In the genomic region with DNA sequence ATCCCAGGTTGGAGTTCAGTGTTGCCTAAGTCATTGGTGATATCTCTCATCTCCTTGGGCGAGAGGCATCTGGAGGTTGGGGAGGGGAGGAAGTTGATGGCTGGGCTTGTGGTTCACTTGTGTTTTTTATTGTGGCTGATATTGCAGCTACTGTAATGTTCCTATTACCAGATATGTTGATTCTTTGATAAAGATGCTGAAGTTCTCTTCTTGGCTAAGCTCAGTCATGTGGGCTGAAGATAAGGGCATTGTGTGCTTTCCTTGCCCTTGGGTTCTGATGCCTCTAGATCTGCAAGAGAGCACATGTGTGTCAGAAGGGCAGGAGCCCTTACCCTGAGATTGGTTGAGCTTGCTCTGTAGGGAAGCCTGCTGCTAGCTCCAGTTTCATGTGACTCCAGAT, we compare ENCODE assay signal across 13 cellular contexts. TPM values are rescaled to one million over a fixed set of nuclear protein-coding genes. Genes with fewer than 3 reads are reported as not detected.
DNase-seq lines count a peak whose midpoint lies in the region; ATAC-seq and TF ChIP-seq lines count a peak whose summit lies in the region.
"Had no signal": no experiment of that assay in that cellular context is flagged by ENCODE, and none has a peak within 500 bp of the region (broad histone marks: within the 10 kb centered on the region; RNA-seq: fewer than 3 reads in every experiment).

No MANE protein-coding gene starts in this region.

- WGBS in mesenchymal stem cell: 97% methylated on average over 1 of the region's 1 CpG

- no peak overlapping the region for H3K14ac ChIP-seq in mesenchymal stem cell (ENCODE audit: low read length in 2 of 2)

- no peak for TF ChIP-seq POLR2A in erythroblast (IDR thresholded peaks at IDR 0.05; ENCODE audit: low read length)

- POLR2A ChIA-PET in activated CD4-positive, alpha-beta memory T cell treated with anti-CD3 and anti-CD28 coated beads, Interleukin-2, amount 10 ng/mL, durations not matched to agents 7 days and 5 days (lab: Charles Lee): interaction anchor here (0.9 to 4.9 kb wide), 11 partner anchors 10 to 152 kb away, joined by 3 to 69 read pairs (median 7); a partner anchor contains a TSS
- POLR2A ChIA-PET in activated CD4-positive, alpha-beta memory T cell treated with anti-CD3 and anti-CD28 coated beads for 36 hours (lab: Charles Lee): no interaction called here

- H2BK5ac ChIP-seq in mesenchymal stem cell (ENCODE audit: low read depth, low read length, poor library complexity, severe bottlenecking): no peak overlapping the region

- no peak overlapping the region for H2BK120ac ChIP-seq in mesenchymal stem cell (ENCODE audit: low read depth, low read length)

- peaks cover 2 to 11% of the 10 kb centered on the region in 2 experiments for H3K36me3 ChIP-seq in mesenchymal stem cell (ENCODE audit: control insufficient read depth in 1 of 2, insufficient read depth in 2 of 2, low read depth in 1 of 2, low read length in 2 of 2)
- H3K36me3 ChIP-seq: spleen had no signal

- no peak overlapping the region for H3K27ac Mint-ChIP-seq in activated CD4-positive, alpha-beta memory T cell treated with anti-CD3 and anti-CD28 coated beads, Interleukin-2, amount 10 ng/mL, durations not matched to agents 7 days and 5 days
- H3K27ac Mint-ChIP-seq in activated CD4-positive, alpha-beta memory T cell treated with anti-CD3 and anti-CD28 coated beads for 36 hours: no peak overlapping the region
- H3K27ac Mint-ChIP-seq in T-helper 2 cell treated with Interferon-gamma antibody and Interleukin-4, amounts not matched to agents 5 μg/mL and 100 μg/mL, for 36 hours: peak overlapping the region; percentile 65
- peak overlapping the region; percentile 42 for H3K27ac Mint-ChIP-seq in stimulated activated memory B cell treated with anti-CD40 and anti-IgM and Interleukin-4, amounts not matched to agents 10 μg/mL and 1 μg/mL and 100 μg/mL, for 72 hours
- H3K27ac Mint-ChIP-seq: activated naive CD8-positive, alpha-beta T cell had no signal

- no peak overlapping the region for H3K4ac ChIP-seq in mesenchymal stem cell (ENCODE audit: low read depth in 1 of 2, low read length in 2 of 2)

- no peak overlapping the region for H3K9ac ChIP-seq in mesenchymal stem cell (ENCODE audit: low read length)

- CTCF ChIA-PET in activated CD4-positive, alpha-beta memory T cell treated with anti-CD3 and anti-CD28 coated beads, Interleukin-2, amount 10 ng/mL, durations not matched to agents 7 days and 5 days (lab: Charles Lee): interaction anchor here (1.0 to 2.7 kb wide), 8 partner anchors 12 to 152 kb away, joined by 3 to 31 read pairs (median 4); a partner anchor contains a TSS
- CTCF ChIA-PET in activated CD4-positive, alpha-beta memory T cell treated with anti-CD3 and anti-CD28 coated beads for 36 hours (lab: Charles Lee): interaction anchor here (1.3 to 5.4 kb wide), 3 partner anchors 13 to 35 kb away, joined by 3 to 28 read pairs (median 4); a partner anchor contains a TSS

- no peak overlapping the region for H3K27ac ChIP-seq in mesenchymal stem cell (ENCODE audit: low read length, poor library complexity, severe bottlenecking)
- H3K27ac ChIP-seq: VCaP had no signal

- H2BK15ac ChIP-seq in mesenchymal stem cell (ENCODE audit: low read depth, poor library complexity, severe bottlenecking): no peak overlapping the region

- no peak overlapping the region for H2BK12ac ChIP-seq in mesenchymal stem cell (ENCODE audit: low read length in 2 of 2)

- no peak overlapping the region for H4K8ac ChIP-seq in mesenchymal stem cell (ENCODE audit: low read length)

- H2AK5ac ChIP-seq in mesenchymal stem cell (ENCODE audit: low read length, severe bottlenecking): no peak overlapping the region

- peaks cover 36% of the 10 kb centered on the region for H3K36me3 Mint-ChIP-seq in activated CD4-positive, alpha-beta memory T cell treated with anti-CD3 and anti-CD28 coated beads, Interleukin-2, amount 10 ng/mL, durations not matched to agents 7 days and 5 days (ENCODE audit: low read depth)
- no peaks in the 10 kb centered on the region for H3K36me3 Mint-ChIP-seq in activated CD4-positive, alpha-beta memory T cell treated with anti-CD3 and anti-CD28 coated beads for 36 hours
- peaks cover 12% of the 10 kb centered on the region for H3K36me3 Mint-ChIP-seq in T-helper 2 cell treated with Interferon-gamma antibody and Interleukin-4, amounts not matched to agents 5 μg/mL and 100 μg/mL, for 36 hours (ENCODE audit: low read depth)
- no peaks in the 10 kb centered on the region for H3K36me3 Mint-ChIP-seq in stimulated activated memory B cell treated with anti-CD40 and anti-IgM and Interleukin-4, amounts not matched to agents 10 μg/mL and 1 μg/mL and 100 μg/mL, for 72 hours

- H3K23ac ChIP-seq in mesenchymal stem cell (ENCODE audit: low read length in 2 of 2): no peak overlapping the region

- peaks cover 14% of the 10 kb centered on the region for H3K79me1 ChIP-seq in mesenchymal stem cell (replicated peaks; ENCODE audit: low read length, poor library complexity, severe bottlenecking)

- no peak overlapping the region for H4K91ac ChIP-seq in mesenchymal stem cell (ENCODE audit: low read length)

- no peak overlapping the region for H3K4me2 ChIP-seq in mesenchymal stem cell (ENCODE audit: low read length, poor library complexity, severe bottlenecking)

- no peak for ATAC-seq in stimulated activated memory B cell treated with anti-CD40 and anti-IgM and Interleukin-4, amounts not matched to agents 10 μg/mL and 1 μg/mL and 100 μg/mL, for 72 hours
- ATAC-seq in GM18867 (IDR thresholded peaks at IDR 0.05; ENCODE audit: unreplicated experiment): no peak

- DNase-seq in activated CD4-positive, alpha-beta memory T cell treated with anti-CD3 and anti-CD28 coated beads, Interleukin-2, amount 10 ng/mL, durations not matched to agents 7 days and 5 days: peak; percentile 63
- DNase-seq in activated CD4-positive, alpha-beta memory T cell treated with anti-CD3 and anti-CD28 coated beads for 36 hours: no peak
- DNase-seq in T-helper 2 cell treated with Interferon-gamma antibody and Interleukin-4, amounts not matched to agents 5 μg/mL and 100 μg/mL, for 36 hours (ENCODE audit: low spot score): peak; percentile 44
- DNase-seq in erythroblast (lab: John Stamatoyannopoulos, UW) (peak; percentile 63 to 92), mesenchymal stem cell (no peak), COLO829 (ENCODE audit: low spot score) (no peak)
- DNase-seq: NCI-H187 treated with DMSO at 0.1 percent for 48 hours, spleen had no signal

- H3K4me1 Mint-ChIP-seq in activated CD4-positive, alpha-beta memory T cell treated with anti-CD3 and anti-CD28 coated beads, Interleukin-2, amount 10 ng/mL, durations not matched to agents 7 days and 5 days: peaks cover 35% of the 10 kb centered on the region
- H3K4me1 Mint-ChIP-seq in activated CD4-positive, alpha-beta memory T cell treated with anti-CD3 and anti-CD28 coated beads for 36 hours (ENCODE audit: low read depth): peaks cover 19% of the 10 kb centered on the region
- H3K4me1 Mint-ChIP-seq in T-helper 2 cell treated with Interferon-gamma antibody and Interleukin-4, amounts not matched to agents 5 μg/mL and 100 μg/mL, for 36 hours (ENCODE audit: low read depth): peaks cover 28% of the 10 kb centered on the region
- peaks cover 20% of the 10 kb centered on the region for H3K4me1 Mint-ChIP-seq in stimulated activated memory B cell treated with anti-CD40 and anti-IgM and Interleukin-4, amounts not matched to agents 10 μg/mL and 1 μg/mL and 100 μg/mL, for 72 hours

- H2AFZ ChIP-seq in mesenchymal stem cell (ENCODE audit: low read depth, low read length): no peak overlapping the region

- H3K4me1 ChIP-seq in mesenchymal stem cell (ENCODE audit: control insufficient read depth, insufficient read depth, low read depth, low read length): peaks cover 19% of the 10 kb centered on the region

- H3K9me3 Mint-ChIP-seq in activated CD4-positive, alpha-beta memory T cell treated with anti-CD3 and anti-CD28 coated beads, Interleukin-2, amount 10 ng/mL, durations not matched to agents 7 days and 5 days: no peaks in the 10 kb centered on the region
- no peaks in the 10 kb centered on the region for H3K9me3 Mint-ChIP-seq in activated CD4-positive, alpha-beta memory T cell treated with anti-CD3 and anti-CD28 coated beads for 36 hours
- H3K9me3 Mint-ChIP-seq in T-helper 2 cell treated with Interferon-gamma antibody and Interleukin-4, amounts not matched to agents 5 μg/mL and 100 μg/mL, for 36 hours: no peaks in the 10 kb centered on the region
- peaks cover 3% of the 10 kb centered on the region for H3K9me3 Mint-ChIP-seq in stimulated activated memory B cell treated with anti-CD40 and anti-IgM and Interleukin-4, amounts not matched to agents 10 μg/mL and 1 μg/mL and 100 μg/mL, for 72 hours

- intact Hi-C loops in activated CD4-positive, alpha-beta memory T cell treated with anti-CD3 and anti-CD28 coated beads for 36 hours (cut with micrococcal nuclease): no loop called here

- no peaks in the 10 kb centered on the region for H3K9me3 ChIP-seq in mesenchymal stem cell (ENCODE audit: control insufficient read depth, low read length)
- H3K9me3 ChIP-seq: spleen had no signal

- no peaks in the 10 kb centered on the region for H3K27me3 ChIP-seq in mesenchymal stem cell (ENCODE audit: control insufficient read depth in 1 of 2, insufficient read depth in 1 of 2, low read length in 2 of 2)
- H3K27me3 ChIP-seq: spleen had no signal

- H3K4me3 ChIP-seq in mesenchymal stem cell (ENCODE audit: insufficient read depth in 1 of 2, low read depth in 1 of 2, low read length in 2 of 2): no peak overlapping the region

- H3K4me3 Mint-ChIP-seq in activated CD4-positive, alpha-beta memory T cell treated with anti-CD3 and anti-CD28 coated beads, Interleukin-2, amount 10 ng/mL, durations not matched to agents 7 days and 5 days: no peak overlapping the region
- H3K4me3 Mint-ChIP-seq in activated CD4-positive, alpha-beta memory T cell treated with anti-CD3 and anti-CD28 coated beads for 36 hours: no peak overlapping the region
- no peak overlapping the region for H3K4me3 Mint-ChIP-seq in T-helper 2 cell treated with Interferon-gamma antibody and Interleukin-4, amounts not matched to agents 5 μg/mL and 100 μg/mL, for 36 hours
- H3K4me3 Mint-ChIP-seq in stimulated activated memory B cell treated with anti-CD40 and anti-IgM and Interleukin-4, amounts not matched to agents 10 μg/mL and 1 μg/mL and 100 μg/mL, for 72 hours: no peak overlapping the region

- no peaks in the 10 kb centered on the region for H3K27me3 Mint-ChIP-seq in activated CD4-positive, alpha-beta memory T cell treated with anti-CD3 and anti-CD28 coated beads, Interleukin-2, amount 10 ng/mL, durations not matched to agents 7 days and 5 days
- H3K27me3 Mint-ChIP-seq in activated CD4-positive, alpha-beta memory T cell treated with anti-CD3 and anti-CD28 coated beads for 36 hours: no peaks in the 10 kb centered on the region
- peaks cover 14% of the 10 kb centered on the region for H3K27me3 Mint-ChIP-seq in T-helper 2 cell treated with Interferon-gamma antibody and Interleukin-4, amounts not matched to agents 5 μg/mL and 100 μg/mL, for 36 hours (ENCODE audit: low read depth)
- H3K27me3 Mint-ChIP-seq in stimulated activated memory B cell treated with anti-CD40 and anti-IgM and Interleukin-4, amounts not matched to agents 10 μg/mL and 1 μg/mL and 100 μg/mL, for 72 hours: no peaks in the 10 kb centered on the region
- H3K27me3 Mint-ChIP-seq: activated naive CD8-positive, alpha-beta T cell had no signal

- no peak overlapping the region for H3K18ac ChIP-seq in mesenchymal stem cell (ENCODE audit: low read depth in 1 of 2, low read length in 2 of 2)

RNA-seq across cellular contexts. Expression of a gene that starts 12.0 kb away (rescaled TPM):
- total RNA-seq in activated CD4-positive, alpha-beta memory T cell treated with anti-CD3 and anti-CD28 coated beads, Interleukin-2, amount 10 ng/mL, durations not matched to agents 7 days and 5 days: 10 to 100 TPM; 89.1 to 92.3 TPM
- total RNA-seq in activated CD4-positive, alpha-beta memory T cell treated with anti-CD3 and anti-CD28 coated beads for 36 hours: 10 to 100 TPM; 11.7 to 12.3 TPM
- polyA plus RNA-seq in mesenchymal stem cell (2013, experiment 1 of 2): 27.5 TPM
- 27.8 TPM for polyA plus RNA-seq in mesenchymal stem cell (2013, experiment 2 of 2)

RNA-seq across cellular contexts. Expression of a gene that starts 43.4 kb away (rescaled TPM):
- total RNA-seq in activated CD4-positive, alpha-beta memory T cell treated with anti-CD3 and anti-CD28 coated beads, Interleukin-2, amount 10 ng/mL, durations not matched to agents 7 days and 5 days: 10 to 100 TPM; 77.0 to 77.7 TPM
- 10 to 100 TPM; 80.2 to 80.5 TPM for total RNA-seq in activated CD4-positive, alpha-beta memory T cell treated with anti-CD3 and anti-CD28 coated beads for 36 hours
- 45.5 TPM for polyA plus RNA-seq in mesenchymal stem cell (2013, experiment 1 of 2)
- 44.5 TPM for polyA plus RNA-seq in mesenchymal stem cell (2013, experiment 2 of 2)

RNA-seq across cellular contexts. Expression of a gene that starts 53.6 kb away (rescaled TPM):
- not detected for total RNA-seq in activated CD4-positive, alpha-beta memory T cell treated with anti-CD3 and anti-CD28 coated beads, Interleukin-2, amount 10 ng/mL, durations not matched to agents 7 days and 5 days
- total RNA-seq in activated CD4-positive, alpha-beta memory T cell treated with anti-CD3 and anti-CD28 coated beads for 36 hours: not detected
- not detected for polyA plus RNA-seq in mesenchymal stem cell (2013, experiment 1 of 2)
- not detected for polyA plus RNA-seq in mesenchymal stem cell (2013, experiment 2 of 2)
- total RNA-seq: OCI-LY7, spleen had no signal
- polyA plus RNA-seq: spleen had no signal

Comparison
In these comparisons a context has a peak if more than half of its experiments do, and no peak if none do; other contexts are left out.
1. DNase-seq: peak in activated CD4-positive, alpha-beta memory T cell treated with anti-CD3 and anti-CD28 coated beads, Interleukin-2, amount 10 ng/mL, durations not matched to agents 7 days and 5 days (single experiment), T-helper 2 cell treated with Interferon-gamma antibody and Interleukin-4, amounts not matched to agents 5 μg/mL and 100 μg/mL, for 36 hours (single experiment) and erythroblast (2 of 2); none in activated CD4-positive, alpha-beta memory T cell treated with anti-CD3 and anti-CD28 coated beads for 36 hours (single experiment), mesenchymal stem cell (single experiment) and COLO829 (single experiment).
2. RNA of a gene that starts 12.0 kb away (total RNA-seq): 89.1 to 92.3 TPM in activated CD4-positive, alpha-beta memory T cell treated with anti-CD3 and anti-CD28 coated beads, Interleukin-2, amount 10 ng/mL, durations not matched to agents 7 days and 5 days; 11.7 to 12.3 TPM in activated CD4-positive, alpha-beta memory T cell treated with anti-CD3 and anti-CD28 coated beads for 36 hours; every median in the first group is over 4 times any median in the second.
3. H3K27ac Mint-ChIP-seq: peak in T-helper 2 cell treated with Interferon-gamma antibody and Interleukin-4, amounts not matched to agents 5 μg/mL and 100 μg/mL, for 36 hours (single experiment) and stimulated activated memory B cell treated with anti-CD40 and anti-IgM and Interleukin-4, amounts not matched to agents 10 μg/mL and 1 μg/mL and 100 μg/mL, for 72 hours (single experiment); none in activated CD4-positive, alpha-beta memory T cell treated with anti-CD3 and anti-CD28 coated beads, Interleukin-2, amount 10 ng/mL, durations not matched to agents 7 days and 5 days (single experiment) and activated CD4-positive, alpha-beta memory T cell treated with anti-CD3 and anti-CD28 coated beads for 36 hours (single experiment).